9 cellular contexts compared by ENCODE assay signal in genomic region chr17:3722716-3723115, GRCh38. TPM values are rescaled to one million over a fixed set of nuclear protein-coding genes. Genes with fewer than 3 reads are reported as not detected.
DNase-seq lines count a peak whose midpoint lies in the region; ATAC-seq and TF ChIP-seq lines count a peak whose summit lies in the region.
"Had no signal": no experiment of that assay in that cellular context is flagged by ENCODE, and none has a peak within 500 bp of the region (broad histone marks: within the 10 kb centered on the region; RNA-seq: fewer than 3 reads in every experiment).

No MANE protein-coding gene starts in this region.

- ATAC-seq in heart left ventricle (no peak), body of pancreas (no peak), lower lobe of right lung (no peak), upper lobe of right lung (no peak), HG02840 (IDR thresholded peaks at IDR 0.05; ENCODE audit: low FRiP score, unreplicated experiment) (no peak), mucosa of descending colon (no peak)

- WGBS in heart left ventricle, 4 donors: 39 to 44% (median 41%) methylated on average over 6 of the region's 6 CpGs
- WGBS in body of pancreas, 2 donors: 20 to 26% methylated on average over 6 of the region's 6 CpGs

- no peak for TF ChIP-seq CTCF in heart left ventricle (IDR thresholded peaks at IDR 0.05)
- TF ChIP-seq CTCF in body of pancreas (IDR thresholded peaks at IDR 0.05): no peak
- TF ChIP-seq CTCF in lower lobe of right lung (IDR thresholded peaks at IDR 0.05): no peak
- no peak for TF ChIP-seq CTCF in upper lobe of right lung (IDR thresholded peaks at IDR 0.05)
- TF ChIP-seq CTCF in mucosa of descending colon (IDR thresholded peaks at IDR 0.05): no peak

- intact Hi-C loops in heart left ventricle (cut with DNase I) (no loop called here), cardiac septum (cut with DNase I) (no loop called here), body of pancreas (cut with DNase I) (no loop called here), lower lobe of right lung (cut with DNase I) (no loop called here), upper lobe of right lung (cut with DNase I) (no loop called here), mucosa of descending colon (cut with DNase I, micrococcal nuclease) (no loop called here)

- no peak for DNase-seq in heart left ventricle
- DNase-seq in cardiac septum (ENCODE audit: low spot score): no peak
- DNase-seq in body of pancreas: no peak
- DNase-seq in lower lobe of right lung: no peak
- no peak for DNase-seq in upper lobe of right lung
- no peak for DNase-seq in mucosa of descending colon
- DNase-seq in ecto neural progenitor cell (ENCODE audit: low spot score): no peak
- DNase-seq: NCI-H748 treated with DMSO at 0.1 percent for 48 hours had no signal

- H3K27me3 ChIP-seq in heart left ventricle: no peaks in the 10 kb centered on the region
- H3K27me3 ChIP-seq in body of pancreas: no peaks in the 10 kb centered on the region
- no peaks in the 10 kb centered on the region for H3K27me3 ChIP-seq in lower lobe of right lung (ENCODE audit: low read depth)
- H3K27me3 ChIP-seq in upper lobe of right lung: no peaks in the 10 kb centered on the region

- H3K4me1 ChIP-seq in heart left ventricle: peaks cover 6 to 56% (median 19%) of the 10 kb centered on the region in 12 donors
- H3K4me1 ChIP-seq in body of pancreas: peaks cover 22% of the 10 kb centered on the region
- peaks cover 49% of the 10 kb centered on the region for H3K4me1 ChIP-seq in lower lobe of right lung
- peaks cover 37% of the 10 kb centered on the region for H3K4me1 ChIP-seq in upper lobe of right lung
- H3K4me1 ChIP-seq in mucosa of descending colon (ENCODE audit: low read depth): peaks cover 18% of the 10 kb centered on the region

- H3K27ac ChIP-seq in heart left ventricle (peak overlapping the region in 9 of 12 donors; percentile 75 to 91 (median 88)), body of pancreas (peak overlapping the region in 2 of 4 donors; percentile 61 to 87), lower lobe of right lung (peak overlapping the region; percentile 90), upper lobe of right lung (peak overlapping the region; percentile 88)

- H3K9me3 ChIP-seq in heart left ventricle (no peaks in the 10 kb centered on the region), body of pancreas (no peaks in the 10 kb centered on the region), lower lobe of right lung (no peaks in the 10 kb centered on the region), upper lobe of right lung (no peaks in the 10 kb centered on the region), mucosa of descending colon (no peaks in the 10 kb centered on the region)

- H3K4me3 ChIP-seq in heart left ventricle (peak overlapping the region; percentile 65 to 94 (median 78)), body of pancreas (peak overlapping the region; percentile 72 to 79), lower lobe of right lung (peak overlapping the region; percentile 92), upper lobe of right lung (peak overlapping the region; percentile 96), mucosa of descending colon (no peak overlapping the region)

- H3K36me3 ChIP-seq in heart left ventricle: peaks cover 0 to 40% (median 27%) of the 10 kb centered on the region in 9 donors
- peaks cover 0 to 3% of the 10 kb centered on the region in 2 donors for H3K36me3 ChIP-seq in body of pancreas (replicated peaks in 1 of 2; ENCODE audit: insufficient read depth in 1 of 2, low read depth in 2 of 2)
- H3K36me3 ChIP-seq in lower lobe of right lung: peaks cover 16% of the 10 kb centered on the region
- peaks cover 18% of the 10 kb centered on the region for H3K36me3 ChIP-seq in upper lobe of right lung
- no peaks in the 10 kb centered on the region for H3K36me3 ChIP-seq in mucosa of descending colon (ENCODE audit: low read depth)

- TF ChIP-seq POLR2A in heart left ventricle (IDR thresholded peaks at IDR 0.05): no peak
- no peak for TF ChIP-seq POLR2A in body of pancreas (IDR thresholded peaks at IDR 0.05)

RNA-seq across cellular contexts. Expression of gene HASPIN, which starts 1.0 kb away (rescaled TPM):
- 1 to 10 TPM in 1 of 9 donors, under 1 TPM in 8; 0.15 to 2.1 (median 0.32) TPM for total RNA-seq in heart left ventricle
- 1 to 10 TPM in 1 of 2 donors, not detected in 1; 1.1 TPM for polyA plus RNA-seq in heart left ventricle
- 0.30 TPM for total RNA-seq in cardiac septum
- total RNA-seq in body of pancreas: not detected
- 0.68 TPM for total RNA-seq in lower lobe of right lung
- total RNA-seq in upper lobe of right lung: 0.41 TPM
- 1 to 10 TPM in 2 of 3 donors, under 1 TPM in 1; 0.70 to 3.6 (median 1.1) TPM for total RNA-seq in mucosa of descending colon

RNA-seq across cellular contexts. Expression of gene P2RX5, which starts 26.8 kb away (rescaled TPM):
- 10 to 100 TPM in 6 of 9 donors, 1 to 10 TPM in 3; 5.4 to 66.4 (median 14.3) TPM for total RNA-seq in heart left ventricle
- polyA plus RNA-seq in heart left ventricle: 100 to 1,000 TPM in 1 of 2 donors, 10 to 100 TPM in 1; 13.1 to 108 TPM
- 37.9 TPM for total RNA-seq in cardiac septum
- under 1 TPM; 0.52 to 0.99 TPM for total RNA-seq in body of pancreas
- 2.5 TPM for total RNA-seq in lower lobe of right lung
- total RNA-seq in upper lobe of right lung: 1.6 TPM
- 1 to 10 TPM in 2 of 3 donors, under 1 TPM in 1; 0.73 to 2.6 (median 2.2) TPM for total RNA-seq in mucosa of descending colon

RNA-seq across cellular contexts. Expression of gene EMC6, which starts 54.1 kb away (rescaled TPM):
- total RNA-seq in heart left ventricle (10 to 100 TPM; 24.2 to 78.2 (median 51.9) TPM), cardiac septum (54.0 TPM), body of pancreas (1 to 10 TPM; 5.9 to 8.3 TPM), lower lobe of right lung (32.9 TPM), upper lobe of right lung (28.6 TPM), mucosa of descending colon (10 to 100 TPM; 29.3 to 41.3 (median 32.8) TPM)
- polyA plus RNA-seq in heart left ventricle: 100 to 1,000 TPM; 141 to 190 TPM

RNA-seq across cellular contexts. Expression of gene TAX1BP3, which starts 54.3 kb away (rescaled TPM):
- total RNA-seq in heart left ventricle: 100 to 1,000 TPM; 122 to 291 (median 177) TPM
- 100 to 1,000 TPM; 131 to 203 TPM for polyA plus RNA-seq in heart left ventricle
- 158 TPM for total RNA-seq in cardiac septum
- 10 to 100 TPM; 72.9 to 82.7 TPM for total RNA-seq in body of pancreas
- total RNA-seq in lower lobe of right lung: 82.8 TPM
- total RNA-seq in upper lobe of right lung: 108 TPM
- total RNA-seq in mucosa of descending colon: 100 to 1,000 TPM; 162 to 297 (median 197) TPM
